Comparison of ENCODE assay signal across 19 cellular contexts in genomic region chr1:204304067-204304466, GRCh38. TPM values are rescaled to one million over a fixed set of nuclear protein-coding genes. Genes with fewer than 3 reads are reported as not detected.
DNase-seq lines count a peak whose midpoint lies in the region; ATAC-seq and TF ChIP-seq lines count a peak whose summit lies in the region.
"Had no signal": no experiment of that assay in that cellular context is flagged by ENCODE, and none has a peak within 500 bp of the region (broad histone marks: within the 10 kb centered on the region; RNA-seq: fewer than 3 reads in every experiment).

No MANE protein-coding gene starts in this region.

- 39% methylated on average over 4 of the region's 4 CpGs for WGBS in mammary epithelial cell (ENCODE audit: low coverage, missing lambda C conversion rate)

- H3K4me1 Mint-ChIP-seq in WTC11 = peaks cover 58% of the 10 kb centered on the region
- no peaks in the 10 kb centered on the region for H3K4me1 Mint-ChIP-seq in activated T-helper 1 cell treated with anti-CD3 and anti-CD28 coated beads, Interleukin-12 subunit alpha, Interleukin-12 subunit beta, Interleukin-2, Interleukin-4 antibody, amounts not matched to agents 30 ng/mL and 10 ng/mL and 1 ng/mL, durations not matched to agents 14 hours and 24 hours and 36 hours (ENCODE audit: low read depth)
- H3K4me1 Mint-ChIP-seq: activated CD4-positive, alpha-beta memory T cell treated with anti-CD3 and anti-CD28 coated beads, Interleukin-2, amount 10 ng/mL, durations not matched to agents 7 days and 5 days; activated naive CD4-positive, alpha-beta T cell treated with anti-CD3 and anti-CD28 coated beads, Interleukin-2, amount 10 ng/mL, durations not matched to agents 7 days and 5 days had no signal

- H3K27ac Mint-ChIP-seq in WTC11 = peak overlapping the region; percentile 72
- H3K27ac Mint-ChIP-seq in activated T-helper 1 cell treated with anti-CD3 and anti-CD28 coated beads, Interleukin-12 subunit alpha, Interleukin-12 subunit beta, Interleukin-2, Interleukin-4 antibody, amounts not matched to agents 30 ng/mL and 10 ng/mL and 1 ng/mL, durations not matched to agents 14 hours and 24 hours and 36 hours = no peak overlapping the region
- H3K27ac Mint-ChIP-seq: activated CD4-positive, alpha-beta memory T cell treated with anti-CD3 and anti-CD28 coated beads, Interleukin-2, amount 10 ng/mL, durations not matched to agents 7 days and 5 days; activated naive CD4-positive, alpha-beta T cell treated with anti-CD3 and anti-CD28 coated beads, Interleukin-2, amount 10 ng/mL, durations not matched to agents 7 days and 5 days; HFFc6; T-helper 1 cell treated with Interleukin-12 subunit alpha and Interleukin-12 subunit beta and Interleukin-4 antibody, amounts not matched to agents 30 μg/mL and 1 μg/mL, for 36 hours had no signal

- TF ChIP-seq CTCF in mammary epithelial cell (conservative IDR thresholded peaks at IDR 0.05 in 1 of 2, IDR thresholded peaks at IDR 0.05 in 1 of 2; ENCODE audit: extremely low read depth in 1 of 2, insufficient read depth in 1 of 2, low read depth in 1 of 2, low read length in 2 of 2) (no peak), breast epithelium (IDR thresholded peaks at IDR 0.05) (no peak), WTC11 (IDR thresholded peaks at IDR 0.05) (no peak)

- H3K9me3 ChIP-seq in mammary epithelial cell (replicated peaks; ENCODE audit: insufficient read depth, low read length) (no peaks in the 10 kb centered on the region), breast epithelium (no peaks in the 10 kb centered on the region)
- H3K9me3 ChIP-seq: prostate gland had no signal

- H3K4me1 ChIP-seq in mammary epithelial cell (ENCODE audit: insufficient read depth, low read length) = peaks cover 22% of the 10 kb centered on the region
- peaks cover 3 to 8% of the 10 kb centered on the region in 2 donors for H3K4me1 ChIP-seq in breast epithelium

- ATAC-seq in WTC11 (peak; percentile 76), GM21526 (IDR thresholded peaks at IDR 0.05; ENCODE audit: low FRiP score, unreplicated experiment) (no peak)

- no peaks in the 10 kb centered on the region for H3K36me3 ChIP-seq in mammary epithelial cell (ENCODE audit: insufficient read depth, low read length)
- H3K36me3 ChIP-seq in breast epithelium = no peaks in the 10 kb centered on the region
- H3K36me3 ChIP-seq: prostate gland had no signal

- no peaks in the 10 kb centered on the region for H3K27me3 ChIP-seq in mammary epithelial cell (ENCODE audit: insufficient read depth, low read length)
- no peaks in the 10 kb centered on the region for H3K27me3 ChIP-seq in breast epithelium
- H3K27me3 ChIP-seq: hepatocyte had no signal

- DNase-seq in mammary epithelial cell (no peak), breast epithelium (ENCODE audit: low spot score in 2 of 2) (no peak), WTC11 (ENCODE audit: low spot score) (peak; percentile 38), iPS-NIHi7 (ENCODE audit: extremely low spot score) (peak; percentile 76), superior temporal gyrus (ENCODE audit: extremely low spot score) (no peak)
- DNase-seq in effector CD8-positive, alpha-beta T cell (lab: John Stamatoyannopoulos, UW) = no peak
- no peak for DNase-seq in activated T-helper 1 cell treated with anti-CD3 and anti-CD28 coated beads, Interleukin-12 subunit alpha, Interleukin-12 subunit beta, Interleukin-2, Interleukin-4 antibody, amounts not matched to agents 30 ng/mL and 10 ng/mL and 1 ng/mL, durations not matched to agents 14 hours and 24 hours and 36 hours (ENCODE audit: low spot score)
- DNase-seq: activated CD4-positive, alpha-beta memory T cell treated with anti-CD3 and anti-CD28 coated beads, Interleukin-2, amount 10 ng/mL, durations not matched to agents 7 days and 5 days; activated naive CD4-positive, alpha-beta T cell treated with anti-CD3 and anti-CD28 coated beads, Interleukin-2, amount 10 ng/mL, durations not matched to agents 7 days and 5 days; C1 segment of cervical spinal cord; HFFc6; Karpas-422; NCI-H1105; NCI-H524 treated with DMSO at 0.1 percent for 48 hours; SHP77 treated with DMSO at 0.1 percent for 48 hours had no signal

- H3K27ac ChIP-seq in mammary epithelial cell (ENCODE audit: insufficient read depth, low read depth, low read length) = no peak overlapping the region
- no peak overlapping the region for H3K27ac ChIP-seq in breast epithelium
- H3K27ac ChIP-seq: hepatocyte, prostate gland had no signal

- H3K4me3 Mint-ChIP-seq in WTC11 = 0 out of 2 replicates have a peak overlapping the region, but pooled peaks have one; percentile 4
- no peak overlapping the region for H3K4me3 Mint-ChIP-seq in activated T-helper 1 cell treated with anti-CD3 and anti-CD28 coated beads, Interleukin-12 subunit alpha, Interleukin-12 subunit beta, Interleukin-2, Interleukin-4 antibody, amounts not matched to agents 30 ng/mL and 10 ng/mL and 1 ng/mL, durations not matched to agents 14 hours and 24 hours and 36 hours
- H3K4me3 Mint-ChIP-seq: activated CD4-positive, alpha-beta memory T cell treated with anti-CD3 and anti-CD28 coated beads, Interleukin-2, amount 10 ng/mL, durations not matched to agents 7 days and 5 days; activated naive CD4-positive, alpha-beta T cell treated with anti-CD3 and anti-CD28 coated beads, Interleukin-2, amount 10 ng/mL, durations not matched to agents 7 days and 5 days; HFFc6; T-helper 1 cell treated with Interleukin-12 subunit alpha and Interleukin-12 subunit beta and Interleukin-4 antibody, amounts not matched to agents 30 μg/mL and 1 μg/mL, for 36 hours had no signal

- H3K27me3 Mint-ChIP-seq in WTC11 (ENCODE audit: low read depth) = peaks cover 4% of the 10 kb centered on the region
- peaks cover 13% of the 10 kb centered on the region for H3K27me3 Mint-ChIP-seq in activated T-helper 1 cell treated with anti-CD3 and anti-CD28 coated beads, Interleukin-12 subunit alpha, Interleukin-12 subunit beta, Interleukin-2, Interleukin-4 antibody, amounts not matched to agents 30 ng/mL and 10 ng/mL and 1 ng/mL, durations not matched to agents 14 hours and 24 hours and 36 hours (ENCODE audit: insufficient read depth)

- TF ChIP-seq POLR2A in breast epithelium (IDR thresholded peaks at IDR 0.05) = no peak

- dilution Hi-C loops in mammary epithelial cell (cut with HindIII; ENCODE audit: low sequenced_read_pairs) = no loop called here

- in situ Hi-C loops in mammary epithelial cell (cut with MboI; ENCODE audit: low sequenced_read_pairs in 2 of 2) = no loop called here

- CTCF ChIA-PET in mammary epithelial cell (lab: Charles Lee; ENCODE audit: low non-redundant PET) = no interaction called here
- CTCF ChIA-PET in WTC11 (lab: Charles Lee) = interaction anchor here (0.8 to 2.7 kb wide), 9 partner anchors 9 to 127 kb away, joined by 3 to 15 read pairs (median 4); no protein-coding TSS in a partner anchor

- H3K4me2 ChIP-seq in mammary epithelial cell (ENCODE audit: insufficient read depth, low read depth, low read length) = no peak overlapping the region
- H3K4me2 ChIP-seq: hepatocyte had no signal

- intact Hi-C loops in mammary epithelial cell (cut with micrococcal nuclease) = no loop called here
- intact Hi-C loops in breast epithelium (cut with DNase I; ENCODE audit: low total_unique reads) = no loop called here
- intact Hi-C loops in activated T-helper 1 cell treated with anti-CD3 and anti-CD28 coated beads, Interleukin-12 subunit alpha, Interleukin-12 subunit beta, Interleukin-2, Interleukin-4 antibody, amounts not matched to agents 30 ng/mL and 10 ng/mL and 1 ng/mL, durations not matched to agents 14 hours and 24 hours and 36 hours (cut with micrococcal nuclease) = no loop called here

- H3K9me3 Mint-ChIP-seq in WTC11 = no peaks in the 10 kb centered on the region
- no peaks in the 10 kb centered on the region for H3K9me3 Mint-ChIP-seq in activated T-helper 1 cell treated with anti-CD3 and anti-CD28 coated beads, Interleukin-12 subunit alpha, Interleukin-12 subunit beta, Interleukin-2, Interleukin-4 antibody, amounts not matched to agents 30 ng/mL and 10 ng/mL and 1 ng/mL, durations not matched to agents 14 hours and 24 hours and 36 hours
- H3K9me3 Mint-ChIP-seq: activated CD4-positive, alpha-beta memory T cell treated with anti-CD3 and anti-CD28 coated beads, Interleukin-2, amount 10 ng/mL, durations not matched to agents 7 days and 5 days; activated naive CD4-positive, alpha-beta T cell treated with anti-CD3 and anti-CD28 coated beads, Interleukin-2, amount 10 ng/mL, durations not matched to agents 7 days and 5 days; HFFc6; T-helper 1 cell treated with Interleukin-12 subunit alpha and Interleukin-12 subunit beta and Interleukin-4 antibody, amounts not matched to agents 30 μg/mL and 1 μg/mL, for 36 hours had no signal

- no peak overlapping the region for H3K4me3 ChIP-seq in mammary epithelial cell (replicated peaks in 1 of 3; ENCODE audit: insufficient read depth in 1 of 3, low read depth in 2 of 3, low read length in 3 of 3)
- no peak overlapping the region for H3K4me3 ChIP-seq in breast epithelium
- H3K4me3 ChIP-seq: hepatocyte, prostate gland had no signal

- H4K20me1 ChIP-seq in mammary epithelial cell (ENCODE audit: insufficient read depth, low read length) = no peaks in the 10 kb centered on the region

- H3K9ac ChIP-seq in mammary epithelial cell (ENCODE audit: insufficient read depth, low read length) = no peak overlapping the region

- peak overlapping the region; percentile 50 for H2AFZ ChIP-seq in mammary epithelial cell (ENCODE audit: low read depth, low read length)
- H2AFZ ChIP-seq: hepatocyte had no signal

- no peaks in the 10 kb centered on the region for H3K79me2 ChIP-seq in mammary epithelial cell (ENCODE audit: insufficient read depth, low read length)

- no TSS peak for BruUV-seq in mammary epithelial cell (replicated peaks; lab: Mats Ljungman, UMichigan)

- POLR2A ChIA-PET in WTC11 (lab: Charles Lee) = interaction anchor here (1.1 kb wide), 1 partner anchor 56 kb away, joined by 3 read pairs; the partner anchor contains the start of gene PLEKHA6

- no peaks in the 10 kb centered on the region for H3K36me3 Mint-ChIP-seq in WTC11
- no peaks in the 10 kb centered on the region for H3K36me3 Mint-ChIP-seq in activated T-helper 1 cell treated with anti-CD3 and anti-CD28 coated beads, Interleukin-12 subunit alpha, Interleukin-12 subunit beta, Interleukin-2, Interleukin-4 antibody, amounts not matched to agents 30 ng/mL and 10 ng/mL and 1 ng/mL, durations not matched to agents 14 hours and 24 hours and 36 hours (ENCODE audit: low read depth)
- H3K36me3 Mint-ChIP-seq: activated naive CD4-positive, alpha-beta T cell treated with anti-CD3 and anti-CD28 coated beads, Interleukin-2, amount 10 ng/mL, durations not matched to agents 7 days and 5 days had no signal

RNA-seq across cellular contexts. Expression of gene PLEKHA6, which starts 55.7 kb away (rescaled TPM):
- 10 to 100 TPM in 1 of 2 donors, 1 to 10 TPM in 1; 4.8 to 11.8 TPM for total RNA-seq in mammary epithelial cell
- polyA plus RNA-seq in mammary epithelial cell = 7.4 TPM
- polyA minus RNA-seq in mammary epithelial cell = 11.8 TPM
- total RNA-seq in breast epithelium = 10 to 100 TPM in 2 of 3 donors, 1 to 10 TPM in 1; 1.4 to 34.0 (median 17.7) TPM
- total RNA-seq in WTC11 (2021) = 9.2 to 11.6 TPM (median 11.0 TPM) in 3 replicates
- total RNA-seq in activated T-helper 1 cell treated with anti-CD3 and anti-CD28 coated beads, Interleukin-12 subunit alpha, Interleukin-12 subunit beta, Interleukin-2, Interleukin-4 antibody, amounts not matched to agents 30 ng/mL and 10 ng/mL and 1 ng/mL, durations not matched to agents 14 hours and 24 hours and 36 hours = 0.05 and 0.21 TPM in 2 replicates
- total RNA-seq: activated CD4-positive, alpha-beta memory T cell treated with anti-CD3 and anti-CD28 coated beads, Interleukin-2, amount 10 ng/mL, durations not matched to agents 7 days and 5 days had no signal

Comparison
In these comparisons a context has a peak if more than half of its experiments do, and no peak if none do; other contexts are left out.
1. DNase-seq: peak in WTC11 (single experiment) and iPS-NIHi7 (single experiment); none in mammary epithelial cell (single experiment), breast epithelium (0 of 2), effector CD8-positive, alpha-beta T cell (single experiment), activated T-helper 1 cell treated with anti-CD3 and anti-CD28 coated beads, Interleukin-12 subunit alpha, Interleukin-12 subunit beta, Interleukin-2, Interleukin-4 antibody, amounts not matched to agents 30 ng/mL and 10 ng/mL and 1 ng/mL, durations not matched to agents 14 hours and 24 hours and 36 hours (single experiment) and superior temporal gyrus (single experiment).